Comparison of ENCODE assay signal across 33 cellular contexts in the genomic region with DNA sequence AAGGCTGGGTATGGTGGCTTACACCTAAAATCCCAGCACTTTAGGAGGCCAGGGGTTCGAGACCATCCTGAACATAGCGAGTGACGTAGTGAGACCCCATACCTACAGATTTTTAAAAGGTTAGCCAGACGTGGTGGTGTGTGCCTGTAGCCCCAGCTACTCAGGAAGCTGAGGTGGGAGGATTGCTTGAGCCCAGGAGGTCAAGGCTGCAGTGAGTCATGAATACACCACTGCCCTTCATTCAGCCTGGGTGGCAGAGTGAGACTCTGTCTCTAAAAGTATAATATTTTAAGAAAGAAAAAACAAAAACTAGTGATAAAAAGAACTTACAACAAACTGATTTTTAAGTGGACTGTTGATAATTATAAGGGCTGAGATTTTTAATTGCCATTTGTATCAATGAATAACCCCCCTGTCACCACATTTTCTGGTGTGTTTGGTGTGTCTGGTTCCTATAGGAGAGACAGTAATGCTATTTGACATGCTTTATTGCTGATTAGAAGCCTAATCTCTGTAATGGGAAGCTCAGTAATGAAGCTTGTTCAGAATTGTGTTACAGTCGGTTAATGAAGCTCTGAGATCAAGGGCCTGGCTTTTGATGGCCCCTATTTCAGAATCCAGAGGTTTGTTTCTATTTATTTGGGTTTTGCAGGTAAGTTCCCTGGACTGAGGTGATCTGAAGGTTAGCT.
DNase-seq lines count a peak whose midpoint lies in the region; ATAC-seq, FAIRE-seq and TF ChIP-seq lines count a peak whose summit lies in the region.
"Had no signal": no experiment of that assay in that cellular context is flagged by ENCODE, and none has a peak within 500 bp of the region (broad histone marks: within the 10 kb centered on the region; RNA-seq: fewer than 3 reads in every experiment).

No MANE protein-coding gene starts in this region.

- H3K27me3 ChIP-seq in IMR-90 (ENCODE audit: control insufficient read depth, insufficient read depth, low read length) (no peaks in the 10 kb centered on the region), SJSA1 (replicated peaks) (no peaks in the 10 kb centered on the region)
- H3K27me3 ChIP-seq: Peyer's patch, sigmoid colon, SJCRH30, tibial nerve had no signal

- 86% methylated on average over 1 of the region's 5 CpGs; no CpG with 5 or more reads in 1 of the 2 experiments for WGBS in IMR-90 (ENCODE audit: extremely low coverage in 2 of 2, insufficient read length in 1 of 2), 2 experiments

- peak overlapping the region; percentile 67; the same call in 1 of the 3 replicates for H2BK15ac ChIP-seq in IMR-90 (ENCODE audit: low read depth, low read length)

- H3K79me1 ChIP-seq in IMR-90 (ENCODE audit: low read depth in 1 of 2, low read length in 2 of 2) = peaks cover 0 to 19% of the 10 kb centered on the region in 2 experiments; a peak in 2 of 4 replicates

- in situ Hi-C loops in IMR-90 (cut with MboI; ENCODE audit: low sequenced_read_pairs) = no loop called here

- intact Hi-C loops in IMR-90 (cut with micrococcal nuclease) = no loop called here

- peak overlapping the region; percentile 58; the same call in 1 of the 2 replicates for H2AK5ac ChIP-seq in IMR-90 (ENCODE audit: low read depth, low read length)

- no TSS peak for BruUV-seq in IMR-90 (replicated peaks; lab: Mats Ljungman, UMichigan)

- H3K18ac ChIP-seq in IMR-90 (ENCODE audit: low read depth, low read length) = no peak overlapping the region

- H3K9me3 ChIP-seq in IMR-90 (ENCODE audit: control insufficient read depth, insufficient read depth, low read length) (no peaks in the 10 kb centered on the region), SJSA1 (replicated peaks) (no peaks in the 10 kb centered on the region)
- H3K9me3 ChIP-seq: Peyer's patch, prostate gland, sigmoid colon, SJCRH30, tibial nerve had no signal

- DNase-seq in D721Med (ENCODE audit: insufficient read length, low spot score) = peak; percentile 90
- DNase-seq in IMR-90 = peak; percentile 26
- peak in 1 of 2 experiments; percentile 27 for DNase-seq in SJSA1 (ENCODE audit: low read depth in 1 of 2, low spot score in 2 of 2)
- DNase-seq in fibroblast of pulmonary artery (ENCODE audit: low read depth) = peak; percentile 34
- DNase-seq in cerebellar nuclear complex (lab: John Stamatoyannopoulos, UW) = no peak
- no peak for DNase-seq in NCI-H524 (lab: John Stamatoyannopoulos, UW)
- DNase-seq in SHP77 treated with DMSO at 0.1 percent for 48 hours (lab: John Stamatoyannopoulos, UW) = no peak
- DNase-seq: activated CD4-positive, alpha-beta T cell treated with anti-CD3 and anti-CD28 coated beads, Interleukin-2, amount 50 U/mL, for 4 hours; activated naive CD4-positive, alpha-beta T cell treated with Interleukin-2 at 50 U/mL for 16 hours; activated T-cell treated with anti-CD3 and anti-CD28 coated beads, Interleukin-2, amount 50 U/mL, for 72 hours; amniotic stem cell; CD8-positive, alpha-beta T cell; HCEC 1CT; hypothalamus; immature natural killer cell; left colon; natural killer cell; NCI-H1105 treated with DMSO at 0.1 percent for 48 hours; NCI-H187 treated with DMSO at 0.1 percent for 48 hours; NCI-H2171 treated with DMSO at 0.1 percent for 48 hours; NCI-H510A treated with DMSO at 0.1 percent for 48 hours; occipital lobe; Peyer's patch; sigmoid colon; SJCRH30; stimulated activated CD4-positive, alpha-beta T cell treated with anti-CD3 and anti-CD28 coated beads, Interleukin-4, amount 100 ng/mL, for 24 hours; T-helper 1 cell had no signal

- no peaks in the 10 kb centered on the region for H3K36me3 ChIP-seq in IMR-90 (ENCODE audit: control insufficient read depth, insufficient read depth, low read length)
- H3K36me3 ChIP-seq in SJSA1 = no peaks in the 10 kb centered on the region
- H3K36me3 ChIP-seq: Peyer's patch, prostate gland, sigmoid colon, SJCRH30, tibial nerve had no signal

- TF ChIP-seq CTCF in D721Med (IDR thresholded peaks at IDR 0.05; ENCODE audit: insufficient read depth, missing control alignments) (no peak), IMR-90 (conservative IDR thresholded peaks at IDR 0.05; ENCODE audit: low read depth, low read length) (no peak), fibroblast of pulmonary artery (IDR thresholded peaks at IDR 0.05; ENCODE audit: low read length, missing control alignments) (no peak)

- H3K9me1 ChIP-seq in IMR-90 (ENCODE audit: insufficient read depth, low read length) = peaks cover 19% of the 10 kb centered on the region

- POLR2A ChIA-PET in IMR-90 (lab: Charles Lee; ENCODE audit: unreplicated experiment) = no interaction called here

- H4K8ac ChIP-seq in IMR-90 (ENCODE audit: low read depth in 2 of 2, low read length in 2 of 2) = peak overlapping the region in 1 of 2 experiments; percentile 40; a peak in 1 of 4 replicates

- no peak for TF ChIP-seq POLR2A in IMR-90 (IDR thresholded peaks at IDR 0.05; ENCODE audit: low read depth, low read length)

- no peak for TF ChIP-seq RAD21 in IMR-90 (IDR thresholded peaks at IDR 0.05; ENCODE audit: low read length)

- H3K4ac ChIP-seq in IMR-90 (ENCODE audit: low read depth, low read length) = no peak overlapping the region

- no peak overlapping the region for H2BK20ac ChIP-seq in IMR-90 (ENCODE audit: low read depth, low read length)

- H3K23ac ChIP-seq in IMR-90 (ENCODE audit: low read depth, low read length) = no peak overlapping the region

- no peak overlapping the region for H4K5ac ChIP-seq in IMR-90 (ENCODE audit: low read depth, low read length)

- no peak overlapping the region for H3K9ac ChIP-seq in IMR-90 (ENCODE audit: low read depth, low read length)

- dilution Hi-C loops in IMR-90 (cut with HindIII; ENCODE audit: low sequenced_read_pairs, unreplicated experiment) = no loop called here

- no peak overlapping the region for H2BK5ac ChIP-seq in IMR-90 (ENCODE audit: low read depth, low read length, poor library complexity, severe bottlenecking)

- peaks cover 12% of the 10 kb centered on the region for H3K4me1 ChIP-seq in IMR-90 (ENCODE audit: control insufficient read depth, insufficient read depth, low read length)
- H3K4me1 ChIP-seq in SJSA1 (replicated peaks) = peaks cover 41% of the 10 kb centered on the region

- H4K91ac ChIP-seq in IMR-90 (ENCODE audit: insufficient read depth, low read depth, low read length) = no peak overlapping the region

- H4K20me1 ChIP-seq in IMR-90 (ENCODE audit: insufficient read depth, low read length) = no peaks in the 10 kb centered on the region

- H3K4me2 ChIP-seq in IMR-90 (ENCODE audit: low read depth, low read length) = no peak overlapping the region

- CTCF ChIA-PET in IMR-90 (lab: Yijun Ruan, JAX) = interaction anchor here (1.0 kb wide), 1 partner anchor 131 kb away, joined by 3 read pairs; no protein-coding TSS in a partner anchor

- H2BK120ac ChIP-seq in IMR-90 (ENCODE audit: low read depth, low read length) = peak overlapping the region; percentile 14; the same call in 1 of the 2 replicates

- no peak overlapping the region for H3K56ac ChIP-seq in IMR-90 (ENCODE audit: extremely low read depth, insufficient read depth, low read length)

- H3K27ac ChIP-seq in IMR-90 (ENCODE audit: insufficient read depth, low read length) = no peak overlapping the region
- H3K27ac ChIP-seq in SJSA1 = peak overlapping the region; percentile 30; the same call in 1 of the 2 replicates
- H3K27ac ChIP-seq: Peyer's patch, prostate gland, sigmoid colon, SJCRH30, tibial nerve had no signal

- peak; percentile 100 for FAIRE-seq in D721Med (lab: Jason Lieb, UNC)
- FAIRE-seq: G401.6, TTC549 had no signal

- ATAC-seq in IMR-90 (ENCODE audit: low read depth) = peak; percentile 58; the same call in 1 of the 2 replicates
- ATAC-seq in HG02588 (IDR thresholded peaks at IDR 0.05; ENCODE audit: unreplicated experiment) = no peak
- ATAC-seq: activated CD4-positive, CD25-positive, alpha-beta regulatory T cell treated with anti-CD3 and anti-CD28 coated beads, Interleukin-2, amount 50 U/mL, for 24 hours; activated T-cell treated with anti-CD3 and anti-CD28 coated beads, Interleukin-2, amount 50 U/mL, for 72 hours; CD8-positive, alpha-beta T cell; left colon; natural killer cell had no signal

- H2AFZ ChIP-seq in IMR-90 (replicated peaks; ENCODE audit: low read length, poor library complexity) = no peak overlapping the region

- H3K4me3 ChIP-seq in IMR-90 (ENCODE audit: insufficient read depth, low read depth, low read length) (no peak overlapping the region), SJSA1 (no peak overlapping the region), fibroblast of pulmonary artery (replicated peaks; ENCODE audit: low read depth, low read length) (no peak overlapping the region)
- H3K4me3 ChIP-seq: Peyer's patch, prostate gland, sigmoid colon, SJCRH30, tibial nerve had no signal

- 0 out of 2 replicates have a peak overlapping the region, but pooled peaks have one; percentile 14 for H3K14ac ChIP-seq in IMR-90 (replicated peaks; ENCODE audit: low read depth, low read length)

- no peak overlapping the region for H2AK9ac ChIP-seq in IMR-90 (replicated peaks; ENCODE audit: low read depth, low read length, poor library complexity)

TF ChIP-seq in IMR-90, 13 proteins besides CTCF, POLR2A, EP300 and RAD21 (continues in another document):
- TF ChIP-seq RFX5 (IDR thresholded peaks at IDR 0.05; ENCODE audit: low read depth, low read length) (no peak), USF2 (IDR thresholded peaks at IDR 0.05; ENCODE audit: low read depth, low read length) (no peak), NFE2L2 (IDR thresholded peaks at IDR 0.05; ENCODE audit: low read depth, low read length) (no peak), FOS (IDR thresholded peaks at IDR 0.05; ENCODE audit: low read depth, low read length) (no peak), CEBPB (IDR thresholded peaks at IDR 0.05; ENCODE audit: low read depth, low read length) (no peak), RCOR1 (IDR thresholded peaks at IDR 0.05; ENCODE audit: insufficient replicate concordance, low read length) (no peak), MXI1 (IDR thresholded peaks at IDR 0.05; ENCODE audit: borderline replicate concordance, low read depth, low read length) (no peak), CHD1 (IDR thresholded peaks at IDR 0.05; ENCODE audit: low read depth, low read length) (no peak)

Comparison
In these comparisons a context has a peak if more than half of its experiments do, and no peak if none do; other contexts are left out.
1. DNase-seq: peak in D721Med (single experiment), IMR-90 (single experiment) and fibroblast of pulmonary artery (single experiment); none in cerebellar nuclear complex (0 of 2), NCI-H524 (0 of 2) and SHP77 treated with DMSO at 0.1 percent for 48 hours (single experiment).